23 cellular contexts compared by ENCODE assay signal in genomic region chr4:174316546-174316945, GRCh38.
"Had no signal": no experiment of that assay in that cellular context is flagged by ENCODE, and none has a peak within 500 bp of the region (broad histone marks: within the 10 kb centered on the region; RNA-seq: fewer than 3 reads in every experiment).

No MANE protein-coding gene starts in this region.

- FAIRE-seq: islet of Langerhans had no signal

- ATAC-seq: esophagus mucosa; gastrocnemius medialis; left cardiac atrium; mucosa of descending colon; sciatic nerve; stimulated activated naive CD8-positive, alpha-beta T cell treated with anti-CD3 and anti-CD28 coated beads, Interleukin-15, Interleukin-2, amounts not matched to agents 100 U/mL and 50 U/mL, for 24 hours; T-helper 17 cell had no signal

- H3K27me3 ChIP-seq: gastrocnemius medialis, upper lobe of left lung had no signal

- H3K9me3 ChIP-seq: gastrocnemius medialis, mucosa of descending colon, upper lobe of left lung had no signal

- H3K9me3 Mint-ChIP-seq: activated CD4-positive, alpha-beta memory T cell treated with anti-CD3 and anti-CD28 coated beads for 36 hours; activated naive CD8-positive, alpha-beta T cell treated with anti-CD3 and anti-CD28 coated beads for 36 hours; dendritic cell treated with granulocyte-macrophage colony-stimulating factor and Interleukin-4, amounts not matched to agents 40 ng/mL and 50 ng/mL, for 4 days; memory B cell had no signal

- H3K4me3 Mint-ChIP-seq: activated CD4-positive, alpha-beta memory T cell treated with anti-CD3 and anti-CD28 coated beads for 36 hours; activated naive CD8-positive, alpha-beta T cell treated with anti-CD3 and anti-CD28 coated beads for 36 hours; dendritic cell treated with granulocyte-macrophage colony-stimulating factor and Interleukin-4, amounts not matched to agents 40 ng/mL and 50 ng/mL, for 4 days; memory B cell; T-helper 17 cell had no signal

- H3K4me1 Mint-ChIP-seq: memory B cell had no signal

- H3K4me3 ChIP-seq: gastrocnemius medialis, mucosa of descending colon, upper lobe of left lung had no signal

- H3K27me3 Mint-ChIP-seq: activated CD4-positive, alpha-beta memory T cell treated with anti-CD3 and anti-CD28 coated beads for 36 hours; activated naive CD8-positive, alpha-beta T cell treated with anti-CD3 and anti-CD28 coated beads for 36 hours; dendritic cell treated with granulocyte-macrophage colony-stimulating factor and Interleukin-4, amounts not matched to agents 40 ng/mL and 50 ng/mL, for 4 days; memory B cell; T-helper 17 cell had no signal

- H3K27ac ChIP-seq: gastrocnemius medialis, upper lobe of left lung had no signal

- DNase-seq: activated CD4-positive, alpha-beta memory T cell treated with anti-CD3 and anti-CD28 coated beads for 36 hours; activated CD4-positive, alpha-beta T cell treated with anti-CD3 and anti-CD28 coated beads for 4 hours; activated CD4-positive, CD25-positive, alpha-beta regulatory T cell; activated naive CD4-positive, alpha-beta T cell treated with Interleukin-2 at 50 U/mL for 16 hours; activated naive CD8-positive, alpha-beta T cell treated with anti-CD3 and anti-CD28 coated beads for 36 hours; activated T-cell treated with anti-CD3 and anti-CD28 coated beads, Interleukin-2, amount 50 U/mL, for 48 hours; amniotic stem cell; effector memory CD4-positive, alpha-beta T cell; gastrocnemius medialis; hippocampal formation; left cardiac atrium; mucosa of descending colon; nucleus accumbens; small intestine; stimulated activated CD4-positive, alpha-beta T cell treated with anti-CD3 and anti-CD28 coated beads, Interleukin-2, amount 100 ng/mL, for 48 hours; stimulated activated naive CD8-positive, alpha-beta T cell treated with anti-CD3 and anti-CD28 coated beads, Interleukin-15, Interleukin-2, amounts not matched to agents 100 U/mL and 50 U/mL, for 24 hours; T-helper 17 cell; upper lobe of left lung had no signal

- H3K27ac Mint-ChIP-seq: activated CD4-positive, alpha-beta memory T cell treated with anti-CD3 and anti-CD28 coated beads for 36 hours; activated naive CD8-positive, alpha-beta T cell treated with anti-CD3 and anti-CD28 coated beads for 36 hours; dendritic cell treated with granulocyte-macrophage colony-stimulating factor and Interleukin-4, amounts not matched to agents 40 ng/mL and 50 ng/mL, for 4 days; memory B cell; T-helper 17 cell had no signal
